8 cellular contexts compared by ENCODE assay signal in genomic region chr5:160119905-160120266, GRCh38. TPM values are rescaled to one million over a fixed set of nuclear protein-coding genes. Genes with fewer than 3 reads are reported as not detected.
DNase-seq lines count a peak whose midpoint lies in the region; ATAC-seq and TF ChIP-seq lines count a peak whose summit lies in the region.

No MANE protein-coding gene starts in this region.

- peaks cover 4 to 5% of the 10 kb centered on the region in 2 donors for H3K36me3 Mint-ChIP-seq in activated T-cell treated with anti-CD3 and anti-CD28 coated beads, Interleukin-2, amount 50 U/mL, for 72 hours (ENCODE audit: insufficient read depth in 2 of 2)

- H3K4me1 ChIP-seq in fibroblast of lung (ENCODE audit: control insufficient read depth, extremely low read depth, insufficient read depth, low read length): peaks cover 2% of the 10 kb centered on the region
- H3K4me1 ChIP-seq in thyroid gland: peaks cover 5 to 7% of the 10 kb centered on the region in 2 donors

- H4K20me1 ChIP-seq in fibroblast of lung (ENCODE audit: control insufficient read depth, extremely low read depth, insufficient read depth, low read length): no peaks in the 10 kb centered on the region

- H3K27me3 Mint-ChIP-seq in activated T-cell treated with anti-CD3 and anti-CD28 coated beads, Interleukin-2, amount 50 U/mL, for 72 hours (ENCODE audit: low read depth): no peaks in the 10 kb centered on the region

- H3K27ac ChIP-seq in fibroblast of lung (ENCODE audit: insufficient read depth, low read length) (no peak overlapping the region), thyroid gland (no peak overlapping the region)

- H3K36me3 ChIP-seq in fibroblast of lung (ENCODE audit: control insufficient read depth, insufficient read depth, low read length): no peaks in the 10 kb centered on the region
- H3K36me3 ChIP-seq in thyroid gland: no peaks in the 10 kb centered on the region

- H2AFZ ChIP-seq in fibroblast of lung (ENCODE audit: low read length): no peak overlapping the region

- peaks cover 17% of the 10 kb centered on the region for H3K79me2 ChIP-seq in fibroblast of lung (ENCODE audit: control insufficient read depth, insufficient read depth, low read length)

- intact Hi-C loops in thyroid gland (cut with DNase I): loop anchor here (10.0 kb wide), 1 partner anchor 105 kb away; no protein-coding TSS in a partner anchor

- no peak for DNase-seq in activated T-cell treated with anti-CD3 and anti-CD28 coated beads, Interleukin-2, amount 50 U/mL, for 72 hours
- no peak for DNase-seq in activated T-cell treated with anti-CD3 and anti-CD28 coated beads, Interleukin-2, amount 50 U/mL, for 48 hours
- DNase-seq in fibroblast of lung (ENCODE audit: low read depth in 2 of 2) (no peak), thyroid gland (no peak), 8988T (no peak), COR-L47 (lab: John Stamatoyannopoulos, UW) (no peak), NAMALWA (ENCODE audit: low spot score) (no peak)

- H3K9me3 Mint-ChIP-seq in activated T-cell treated with anti-CD3 and anti-CD28 coated beads, Interleukin-2, amount 50 U/mL, for 72 hours: no peaks in the 10 kb centered on the region

- peaks cover 17% of the 10 kb centered on the region for H3K4me1 Mint-ChIP-seq in activated T-cell treated with anti-CD3 and anti-CD28 coated beads, Interleukin-2, amount 50 U/mL, for 72 hours (ENCODE audit: low read depth)

- no peak for TF ChIP-seq POLR2A in thyroid gland (IDR thresholded peaks at IDR 0.05)

- no peaks in the 10 kb centered on the region for H3K9me3 ChIP-seq in fibroblast of lung (ENCODE audit: control insufficient read depth, insufficient read depth, low read depth, low read length)
- H3K9me3 ChIP-seq in thyroid gland: no peaks in the 10 kb centered on the region

- no peak for ATAC-seq in activated T-cell treated with anti-CD3 and anti-CD28 coated beads, Interleukin-2, amount 50 U/mL, for 72 hours (replicated peaks in 1 of 2)

- H3K9ac ChIP-seq in fibroblast of lung (ENCODE audit: insufficient read depth, low read length): no peak overlapping the region

- no peaks in the 10 kb centered on the region for H3K27me3 ChIP-seq in fibroblast of lung (ENCODE audit: control insufficient read depth, insufficient read depth, low read length)
- no peaks in the 10 kb centered on the region for H3K27me3 ChIP-seq in thyroid gland

- H3K4me3 ChIP-seq in fibroblast of lung (replicated peaks in 1 of 4; ENCODE audit: control extremely low read depth in 1 of 4, insufficient read depth in 1 of 4, low read depth in 3 of 4, low read length in 4 of 4) (no peak overlapping the region), thyroid gland (replicated peaks in 1 of 3) (no peak overlapping the region)

- no peak overlapping the region for H3K4me2 ChIP-seq in fibroblast of lung (ENCODE audit: extremely low read depth, insufficient read depth, low read length)

- peak; percentile 16 to 27 for TF ChIP-seq CTCF in fibroblast of lung (conservative IDR thresholded peaks at IDR 0.05 in 1 of 2, IDR thresholded peaks at IDR 0.05 in 1 of 2; ENCODE audit: low read depth in 1 of 2, low read length in 2 of 2)
- TF ChIP-seq CTCF in thyroid gland (IDR thresholded peaks at IDR 0.05): peak in 5 of 6 experiments; percentile 28 to 50 (median 38)

- no peak for TF ChIP-seq RAD21 in Ishikawa (IDR thresholded peaks at IDR 0.05; ENCODE audit: low read depth)

- WGBS in thyroid gland, 2 donors: 8 to 15% methylated on average over 12 of the region's 12 CpGs

- TF ChIP-seq EP300 in Ishikawa (IDR thresholded peaks at IDR 0.05; ENCODE audit: borderline replicate concordance): no peak

- H3K4me3 Mint-ChIP-seq in activated T-cell treated with anti-CD3 and anti-CD28 coated beads, Interleukin-2, amount 50 U/mL, for 72 hours: peak overlapping the region; percentile 66 to 99

- H3K27ac Mint-ChIP-seq in activated T-cell treated with anti-CD3 and anti-CD28 coated beads, Interleukin-2, amount 50 U/mL, for 72 hours: no peak overlapping the region

TF ChIP-seq in Ishikawa, 13 proteins besides CTCF, POLR2A, EP300 and RAD21:
- TF ChIP-seq TEAD4 (IDR thresholded peaks at IDR 0.05) (peak; percentile 50; the same call in 1 of the 2 replicates), EGR1 (IDR thresholded peaks at IDR 0.05) (no peak), ZBTB7A (IDR thresholded peaks at IDR 0.05; ENCODE audit: low read depth) (no peak), YY1 (IDR thresholded peaks at IDR 0.05; ENCODE audit: low read depth) (no peak), FOXM1 (IDR thresholded peaks at IDR 0.05; ENCODE audit: borderline replicate concordance, low read depth) (no peak)

RNA-seq across cellular contexts. Expression of gene PWWP2A, which starts 0.6 kb away (rescaled TPM):
- total RNA-seq in activated T-cell treated with anti-CD3 and anti-CD28 coated beads, Interleukin-2, amount 50 U/mL, for 72 hours: 10 to 100 TPM; 14.9 to 21.3 TPM
- total RNA-seq in fibroblast of lung (14.9 and 17.0 TPM in 2 replicates), thyroid gland (10 to 100 TPM; 28.9 to 57.3 (median 38.2) TPM)
- polyA plus RNA-seq in fibroblast of lung: 10.4 and 11.7 TPM in 2 replicates
- polyA plus RNA-seq in fibroblast of lung (2012): 7.7 and 8.5 TPM in 2 replicates
- polyA minus RNA-seq in fibroblast of lung (ENCODE audit: low replicate concordance): 3.1 and 6.5 TPM in 2 replicates
